In genomic region chr5:96991708-96992107, GRCh38 we compare ENCODE assay signal across 22 cellular contexts. TPM values are rescaled to one million over a fixed set of nuclear protein-coding genes. Genes with fewer than 3 reads are reported as not detected.
DNase-seq lines count a peak whose midpoint lies in the region; ATAC-seq and TF ChIP-seq lines count a peak whose summit lies in the region.
"Had no signal": no experiment of that assay in that cellular context is flagged by ENCODE, and none has a peak within 500 bp of the region (broad histone marks: within the 10 kb centered on the region; RNA-seq: fewer than 3 reads in every experiment).

No MANE protein-coding gene starts in this region.

- no peaks in the 10 kb centered on the region for H3K4me1 ChIP-seq in CD4-positive, alpha-beta memory T cell (ENCODE audit: insufficient read depth, low read length)
- H3K4me1 ChIP-seq: BLaER1 treated with 17β-estradiol and CSF1 and Interleukin-3, amounts not matched to agents 10 nM and 100 nM; Peyer's patch; SJCRH30 had no signal

- peak overlapping the region; percentile 13 to 75 for H3K27ac Mint-ChIP-seq in natural killer cell
- H3K27ac Mint-ChIP-seq in natural killer cell treated with Interleukin-12 subunit alpha and Interleukin-12 subunit beta and Interleukin-15 and Interleukin-18, amount 100 ng/mL, for 72 hours, result no peak overlapping the region
- H3K27ac Mint-ChIP-seq in T-helper 17 cell, result peak overlapping the region; percentile 29
- peak overlapping the region in 5 of 6 donors; percentile 3 to 47 (median 25) for H3K27ac Mint-ChIP-seq in naive B cell
- peak overlapping the region in 1 of 7 donors; percentile 78 for H3K27ac Mint-ChIP-seq in CD4-positive, alpha-beta memory T cell

- H3K4me1 Mint-ChIP-seq in natural killer cell (peaks cover 26 to 42% of the 10 kb centered on the region in 2 donors), T-helper 17 cell (peaks cover 19% of the 10 kb centered on the region), naive B cell (peaks cover 3 to 14% (median 4%) of the 10 kb centered on the region in 3 donors)
- peaks cover 42 to 51% of the 10 kb centered on the region in 2 donors for H3K4me1 Mint-ChIP-seq in natural killer cell treated with Interleukin-12 subunit alpha and Interleukin-12 subunit beta and Interleukin-15 and Interleukin-18, amount 100 ng/mL, for 72 hours (ENCODE audit: low read depth in 2 of 2)
- peaks cover 15 to 36% (median 24%) of the 10 kb centered on the region in 4 donors for H3K4me1 Mint-ChIP-seq in CD4-positive, alpha-beta memory T cell

- H3K36me3 Mint-ChIP-seq in natural killer cell (peaks cover 10% of the 10 kb centered on the region), T-helper 17 cell (ENCODE audit: low read depth) (peaks cover 6% of the 10 kb centered on the region), naive B cell (peaks cover 10 to 18% of the 10 kb centered on the region in 2 donors)
- peaks cover 44% of the 10 kb centered on the region for H3K36me3 Mint-ChIP-seq in natural killer cell treated with Interleukin-12 subunit alpha and Interleukin-12 subunit beta and Interleukin-15 and Interleukin-18, amount 100 ng/mL, for 72 hours
- H3K36me3 Mint-ChIP-seq in CD4-positive, alpha-beta memory T cell, result peaks cover 49 to 76% of the 10 kb centered on the region in 2 donors

- H3K4me3 Mint-ChIP-seq in natural killer cell (no peak overlapping the region), T-helper 17 cell (no peak overlapping the region), naive B cell (no peak overlapping the region)
- no peak overlapping the region for H3K4me3 Mint-ChIP-seq in natural killer cell treated with Interleukin-12 subunit alpha and Interleukin-12 subunit beta and Interleukin-15 and Interleukin-18, amount 100 ng/mL, for 72 hours
- no peak overlapping the region for H3K4me3 Mint-ChIP-seq in CD4-positive, alpha-beta memory T cell

- H3K9me3 Mint-ChIP-seq in natural killer cell (no peaks in the 10 kb centered on the region), naive B cell (no peaks in the 10 kb centered on the region)
- no peaks in the 10 kb centered on the region for H3K9me3 Mint-ChIP-seq in natural killer cell treated with Interleukin-12 subunit alpha and Interleukin-12 subunit beta and Interleukin-15 and Interleukin-18, amount 100 ng/mL, for 72 hours
- no peaks in the 10 kb centered on the region for H3K9me3 Mint-ChIP-seq in CD4-positive, alpha-beta memory T cell

- H3K27ac ChIP-seq in CD4-positive, alpha-beta memory T cell (ENCODE audit: low read depth, low read length), result no peak overlapping the region
- H3K27ac ChIP-seq: BLaER1 treated with 17β-estradiol and CSF1 and Interleukin-3, amounts not matched to agents 10 nM and 100 nM; KMS-11; Peyer's patch; SJCRH30 had no signal

- H3K27me3 ChIP-seq in CD4-positive, alpha-beta memory T cell (ENCODE audit: insufficient read depth, low read length), result no peaks in the 10 kb centered on the region
- H3K27me3 ChIP-seq: BLaER1 treated with 17β-estradiol and CSF1 and Interleukin-3, amounts not matched to agents 10 nM and 100 nM; Peyer's patch; SJCRH30 had no signal

- H3K9me3 ChIP-seq in T-helper 17 cell (ENCODE audit: control insufficient read depth, low read length, poor library complexity, severe bottlenecking), result no peaks in the 10 kb centered on the region
- H3K9me3 ChIP-seq in CD4-positive, alpha-beta memory T cell (ENCODE audit: control insufficient read depth in 1 of 2, low read length in 2 of 2), result no peaks in the 10 kb centered on the region
- H3K9me3 ChIP-seq: Peyer's patch had no signal

- no peak for TF ChIP-seq CTCF in natural killer cell (IDR thresholded peaks at IDR 0.05)

- POLR2A ChIA-PET in CD4-positive, alpha-beta memory T cell (lab: Charles Lee; ENCODE audit: partially characterized antibody), result no interaction called here

- H3K36me3 ChIP-seq in CD4-positive, alpha-beta memory T cell (ENCODE audit: insufficient read depth, low read length), result peaks cover 35% of the 10 kb centered on the region

- ATAC-seq in natural killer cell, result no peak
- no peak for ATAC-seq in natural killer cell treated with Interleukin-12 subunit alpha and Interleukin-12 subunit beta and Interleukin-15 and Interleukin-18, amount 100 ng/mL, for 72 hours
- no peak for ATAC-seq in T-helper 17 cell
- ATAC-seq in naive B cell (ENCODE audit: low read depth in 2 of 2), result no peak
- ATAC-seq: HCT116 had no signal

- DNase-seq in natural killer cell (no peak), T-helper 17 cell (no peak), naive B cell (no peak), NCI-H510A (lab: John Stamatoyannopoulos, UW) (no peak), SHP77 (lab: John Stamatoyannopoulos, UW) (no peak)
- no peak for DNase-seq in natural killer cell treated with Interleukin-12 subunit alpha and Interleukin-12 subunit beta and Interleukin-15 and Interleukin-18, amount 100 ng/mL, for 72 hours (ENCODE audit: low spot score)
- DNase-seq in CD4-positive, alpha-beta memory T cell, result no peak
- DNase-seq: DMS53, GDM1, IMR-90, NCI-H1105, NCI-H146, NCI-H2029 treated with DMSO at 0.1 percent for 48 hours, NCI-H2171, NCI-H345, NCI-H524 treated with DMSO at 0.1 percent for 48 hours, NCI-H82, Peyer's patch, SJCRH30 had no signal

- intact Hi-C loops in natural killer cell (cut with micrococcal nuclease), result no loop called here
- intact Hi-C loops in CD4-positive, alpha-beta memory T cell (cut with micrococcal nuclease), result loop anchor here (5.0 kb wide), 1 partner anchor 124 kb away; no protein-coding TSS in a partner anchor

- H3K27me3 Mint-ChIP-seq in natural killer cell (ENCODE audit: low read depth in 2 of 2) (no peaks in the 10 kb centered on the region), T-helper 17 cell (no peaks in the 10 kb centered on the region), naive B cell (no peaks in the 10 kb centered on the region)
- H3K27me3 Mint-ChIP-seq in natural killer cell treated with Interleukin-12 subunit alpha and Interleukin-12 subunit beta and Interleukin-15 and Interleukin-18, amount 100 ng/mL, for 72 hours, result no peaks in the 10 kb centered on the region
- H3K27me3 Mint-ChIP-seq in CD4-positive, alpha-beta memory T cell, result no peaks in the 10 kb centered on the region

- H3K4me3 ChIP-seq in CD4-positive, alpha-beta memory T cell (ENCODE audit: low read length in 2 of 2), result no peak overlapping the region
- H3K4me3 ChIP-seq: BLaER1 treated with 17β-estradiol and CSF1 and Interleukin-3, amounts not matched to agents 10 nM and 100 nM; Peyer's patch; SJCRH30 had no signal

- CTCF ChIA-PET in CD4-positive, alpha-beta memory T cell (lab: Charles Lee; ENCODE audit: partially characterized antibody), result interaction anchor here (1.9 kb wide), 1 partner anchor 123 kb away, joined by 12 read pairs; no protein-coding TSS in a partner anchor

RNA-seq across cellular contexts. Expression of gene LNPEP, which starts 55.8 kb away (rescaled TPM):
- total RNA-seq in natural killer cell (100 to 1,000 TPM; 126 to 162 (median 135) TPM), T-helper 17 cell (10 to 100 TPM; 72.4 to 80.7 TPM)
- 100 to 1,000 TPM; 108 to 180 TPM for total RNA-seq in natural killer cell treated with Interleukin-12 subunit alpha and Interleukin-12 subunit beta and Interleukin-15 and Interleukin-18, amount 100 ng/mL, for 72 hours
- polyA plus RNA-seq in naive B cell (ENCODE audit: low read depth in 6 of 6), result 10 to 100 TPM; 17.3 to 50.9 (median 44.3) TPM
- 10 to 100 TPM; 92.5 to 97.3 TPM for total RNA-seq in CD4-positive, alpha-beta memory T cell
- polyA plus RNA-seq in CD4-positive, alpha-beta memory T cell, result 10 to 100 TPM; 23.5 to 38.6 TPM

Comparison
In these comparisons a context has a peak if more than half of its experiments do, and no peak if none do; other contexts are left out.
1. H3K27ac Mint-ChIP-seq: peak in natural killer cell (2 of 2), T-helper 17 cell (single experiment) and naive B cell (5 of 6); none in natural killer cell treated with Interleukin-12 subunit alpha and Interleukin-12 subunit beta and Interleukin-15 and Interleukin-18, amount 100 ng/mL, for 72 hours (0 of 2).